Comparison of ENCODE assay signal across 8 cellular contexts in the genomic region with DNA sequence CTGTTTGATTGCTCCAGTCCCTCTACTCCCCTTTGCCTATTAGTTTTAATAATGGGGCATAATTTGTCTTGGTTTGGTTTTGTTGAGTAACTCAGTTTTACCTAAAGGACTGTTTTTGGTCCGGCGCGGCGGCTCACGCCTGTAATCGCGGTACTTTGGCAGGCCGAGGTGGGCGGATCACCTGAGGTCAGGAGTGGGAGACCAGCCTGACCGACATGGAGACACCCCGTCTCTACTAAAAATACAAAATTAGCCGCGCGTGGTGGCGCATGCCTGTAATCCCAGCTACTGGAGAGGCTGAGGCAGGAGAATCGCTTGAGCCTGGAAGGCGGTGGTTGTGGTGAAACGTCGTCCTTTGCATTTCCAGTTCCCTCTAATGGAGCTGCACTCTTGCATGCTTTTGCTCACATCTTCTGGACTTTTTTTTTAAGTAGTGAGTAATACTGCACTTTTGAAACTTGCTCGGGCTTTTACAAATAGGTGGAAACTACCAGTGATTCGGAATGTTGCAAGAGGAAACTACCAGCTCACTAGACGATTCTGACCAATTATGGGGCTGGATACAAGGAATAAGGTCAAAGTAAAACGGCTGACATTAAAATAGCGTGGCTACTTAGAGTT. TPM values are rescaled to one million over a fixed set of nuclear protein-coding genes. Genes with fewer than 3 reads are reported as not detected.
DNase-seq lines count a peak whose midpoint lies in the region; ATAC-seq and TF ChIP-seq lines count a peak whose summit lies in the region.

No MANE protein-coding gene starts in this region.

- H3K4me3 Mint-ChIP-seq in CD8-positive, alpha-beta T cell, result peak overlapping the region; percentile 86

- POLR2A ChIA-PET in CD8-positive, alpha-beta T cell (lab: Charles Lee), result interaction anchor here (0.6 to 2.8 kb wide), 17 partner anchors 9 to 175 kb away, joined by 3 to 22 read pairs (median 4); a partner anchor contains a TSS

- H3K4me1 Mint-ChIP-seq in CD8-positive, alpha-beta T cell (ENCODE audit: low read depth), result peaks cover 35% of the 10 kb centered on the region

- no peak for TF ChIP-seq CTCF in CD8-positive, alpha-beta T cell (IDR thresholded peaks at IDR 0.05)
- TF ChIP-seq CTCF in WI38 (IDR thresholded peaks at IDR 0.05; ENCODE audit: low read depth, low read length), result no peak
- TF ChIP-seq CTCF in osteoblast (IDR thresholded peaks at IDR 0.05; ENCODE audit: extremely low read depth, low read depth, low read length), result no peak

- peak overlapping the region; percentile 52 for H3K4me3 ChIP-seq in CD8-positive, alpha-beta T cell (ENCODE audit: low read depth, low read length)
- H3K4me3 ChIP-seq in WI38 (ENCODE audit: low read depth, low read length) (peak overlapping the region; percentile 25), esophagus (ENCODE audit: low read depth in 1 of 2, low read length in 2 of 2) (peak overlapping the region; percentile 4 to 89), osteoblast (ENCODE audit: insufficient read depth, low read length) (peak overlapping the region; percentile 86)

- H2AFZ ChIP-seq in osteoblast (ENCODE audit: low read length), result peak overlapping the region; percentile 42

- WGBS in esophagus, 2 donors, result 55 to 58% methylated on average over 24 of the region's 24 CpGs

- H3K9me3 ChIP-seq in CD8-positive, alpha-beta T cell (ENCODE audit: low read length), result no peaks in the 10 kb centered on the region
- H3K9me3 ChIP-seq in esophagus (ENCODE audit: control insufficient read depth in 2 of 2, insufficient read depth in 1 of 2, low read depth in 1 of 2, low read length in 1 of 2), result no peaks in the 10 kb centered on the region
- H3K9me3 ChIP-seq in osteoblast (ENCODE audit: low read depth, low read length), result no peaks in the 10 kb centered on the region

- peaks cover 49% of the 10 kb centered on the region for H3K36me3 Mint-ChIP-seq in CD8-positive, alpha-beta T cell

- peaks cover 26% of the 10 kb centered on the region for H4K20me1 ChIP-seq in osteoblast (ENCODE audit: insufficient read depth, low read length)

- H3K27me3 Mint-ChIP-seq in CD8-positive, alpha-beta T cell (ENCODE audit: low read depth), result no peaks in the 10 kb centered on the region

- peaks cover 17% of the 10 kb centered on the region for H3K36me3 ChIP-seq in CD8-positive, alpha-beta T cell (ENCODE audit: insufficient read depth, low read length)
- H3K36me3 ChIP-seq in esophagus (ENCODE audit: control insufficient read depth in 2 of 2, insufficient read depth in 2 of 2, low read length in 1 of 2), result peaks cover 9 to 12% of the 10 kb centered on the region in 2 donors
- H3K36me3 ChIP-seq in osteoblast (ENCODE audit: insufficient read depth, low read length), result peaks cover 43% of the 10 kb centered on the region

- peak overlapping the region; percentile 86 for H3K4me2 ChIP-seq in osteoblast (ENCODE audit: insufficient read depth, low read length)

- ATAC-seq in CD8-positive, alpha-beta T cell, result peak; percentile 3
- ATAC-seq in GM21360 (IDR thresholded peaks at IDR 0.05; ENCODE audit: unreplicated experiment) (peak; percentile 6), HG03558 (IDR thresholded peaks at IDR 0.05; ENCODE audit: extremely low read depth, unreplicated experiment) (peak; percentile 4)

- peaks cover 42% of the 10 kb centered on the region for H3K79me2 ChIP-seq in osteoblast (ENCODE audit: insufficient read depth, low read length)

- no peaks in the 10 kb centered on the region for H3K9me3 Mint-ChIP-seq in CD8-positive, alpha-beta T cell

- DNase-seq in CD8-positive, alpha-beta T cell, result peak in 1 of 7 experiments; percentile 49
- DNase-seq in osteoblast (ENCODE audit: insufficient read length, low spot score, missing footprints) (peak; percentile 88), A172 (ENCODE audit: low spot score) (no peak), cortex of kidney (lab: John Stamatoyannopoulos, UW) (no peak)

- CTCF ChIA-PET in CD8-positive, alpha-beta T cell (lab: Charles Lee), result interaction anchor here (0.9 to 2.7 kb wide), 4 partner anchors 8 to 70 kb away, joined by 3 to 12 read pairs (median 4); no protein-coding TSS in a partner anchor

- H3K27me3 ChIP-seq in CD8-positive, alpha-beta T cell (ENCODE audit: insufficient read depth, low read length), result no peaks in the 10 kb centered on the region
- H3K27me3 ChIP-seq in esophagus (ENCODE audit: control insufficient read depth in 1 of 2, insufficient read depth in 2 of 2, low read length in 2 of 2) (no peaks in the 10 kb centered on the region), osteoblast (ENCODE audit: insufficient read depth, low read length) (no peaks in the 10 kb centered on the region)

- peak overlapping the region; percentile 91 for H3K27ac ChIP-seq in CD8-positive, alpha-beta T cell (ENCODE audit: low read depth, low read length)
- H3K27ac ChIP-seq in esophagus (ENCODE audit: low read depth in 2 of 2, low read length in 1 of 2), result peak overlapping the region; percentile 82 to 88
- peak overlapping the region; percentile 79 for H3K27ac ChIP-seq in osteoblast (ENCODE audit: low read depth, low read length)

- intact Hi-C loops in CD8-positive, alpha-beta T cell (cut with DNase I, micrococcal nuclease), result loop anchor here (1.0 to 10.0 kb wide), 10 partner anchors 34 to 1105 kb away; a partner anchor contains a TSS

- H3K27ac Mint-ChIP-seq in CD8-positive, alpha-beta T cell, result peak overlapping the region; percentile 90

- H3K4me1 ChIP-seq in CD8-positive, alpha-beta T cell (ENCODE audit: insufficient read depth, low read length), result peaks cover 28% of the 10 kb centered on the region
- H3K4me1 ChIP-seq in esophagus (ENCODE audit: control insufficient read depth in 2 of 2, insufficient read depth in 2 of 2, low read length in 1 of 2) (peaks cover 0 to 5% of the 10 kb centered on the region in 2 donors), osteoblast (ENCODE audit: insufficient read depth, low read length) (peaks cover 26% of the 10 kb centered on the region)

RNA-seq across cellular contexts. Expression of a gene that starts 0.7 kb away (rescaled TPM):
- 10 to 100 TPM; 23.4 to 26.9 TPM for total RNA-seq in CD8-positive, alpha-beta T cell
- polyA plus RNA-seq in esophagus, result 1 to 10 TPM; 7.1 to 7.9 TPM
- 12.4 and 14.1 TPM in 2 replicates for total RNA-seq in osteoblast
- 18.1 and 18.9 TPM in 2 replicates for total RNA-seq in A172 (2014; rRNA removed; shearing (Covaris generic))

RNA-seq across cellular contexts. Expression of a gene that starts 33.1 kb away (rescaled TPM):
- total RNA-seq in CD8-positive, alpha-beta T cell, result 100 to 1,000 TPM; 131 to 133 TPM
- 10 to 100 TPM; 68.4 to 87.5 TPM for polyA plus RNA-seq in esophagus
- total RNA-seq in osteoblast, result 689 and 698 TPM in 2 replicates
- 1,115 and 1,359 TPM in 2 replicates for total RNA-seq in A172 (2014; rRNA removed; shearing (Covaris generic))

RNA-seq across cellular contexts. Expression of a gene that starts 51.1 kb away (rescaled TPM):
- total RNA-seq in CD8-positive, alpha-beta T cell, result under 1 TPM in 1 of 2 experiments, not detected in 1; 0.44 TPM
- under 1 TPM; 0.05 to 0.12 TPM for polyA plus RNA-seq in esophagus
- not detected in 2 replicates for total RNA-seq in osteoblast
- total RNA-seq in A172 (2014; rRNA removed; shearing (Covaris generic)), result not detected in 2 replicates

Comparison
In these comparisons a context has a peak if more than half of its experiments do, and no peak if none do; other contexts are left out.
1. H3K4me3 ChIP-seq: peak in every context shown above with its lines; median percentile 86 in osteoblast; 52 in CD8-positive, alpha-beta T cell; 46 in esophagus; 25 in WI38.